In the genomic region with DNA sequence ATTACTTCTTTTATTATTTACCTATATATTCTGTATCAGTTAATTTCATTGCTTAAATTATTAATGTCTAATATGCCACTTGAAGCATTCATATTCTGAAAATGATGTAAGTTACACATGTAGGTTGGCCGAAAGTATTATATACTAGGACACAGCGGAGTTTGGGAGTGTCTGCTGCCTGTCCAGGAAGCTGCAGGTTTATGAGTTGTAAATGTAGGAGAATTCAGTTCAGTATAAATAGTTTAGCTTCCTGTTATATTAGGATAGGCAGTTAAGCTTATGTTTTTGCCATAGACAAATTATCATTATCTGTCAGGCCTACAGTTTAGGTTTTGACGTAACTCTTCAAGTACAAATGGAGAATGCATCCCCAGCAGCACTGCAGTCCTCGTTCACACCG, we compare ENCODE assay signal across 11 cellular contexts. TPM values are rescaled to one million over a fixed set of nuclear protein-coding genes. Genes with fewer than 3 reads are reported as not detected.
A peak's percentile ranks its signal among the peaks of the same experiment; 100 is the strongest.
DNase-seq lines count a peak whose midpoint lies in the region; ATAC-seq and TF ChIP-seq lines count a peak whose summit lies in the region.
"Had no signal": no experiment of that assay in that cellular context is flagged by ENCODE, and none has a peak within 500 bp of the region (broad histone marks: within the 10 kb centered on the region; RNA-seq: fewer than 3 reads in every experiment).

No MANE protein-coding gene starts in this region.

- H3K4me3 ChIP-seq in HCT116 (replicated peaks in 1 of 2; ENCODE audit: low read depth in 1 of 2, low read length in 2 of 2) (peak overlapping the region; percentile 10 to 50; a peak in 2 of 4 replicates), choroid plexus epithelial cell (ENCODE audit: low read depth, low read length) (peak overlapping the region; percentile 5), skeletal muscle satellite cell (ENCODE audit: low read length) (no peak overlapping the region)
- H3K4me3 ChIP-seq: coronary artery had no signal

- H3K9me3 Mint-ChIP-seq in activated CD4-positive, alpha-beta T cell treated with anti-CD3 and anti-CD28 coated beads, Interleukin-2, amount 10 ng/mL, durations not matched to agents 7 days and 5 days: no peaks in the 10 kb centered on the region
- H3K9me3 Mint-ChIP-seq: type B pancreatic cell had no signal

- H3K36me3 ChIP-seq in HCT116 (ENCODE audit: control insufficient read depth in 1 of 2, insufficient read depth in 2 of 2, low read length in 2 of 2): no peaks in the 10 kb centered on the region
- H3K36me3 ChIP-seq in skeletal muscle satellite cell (ENCODE audit: insufficient read depth, low read length): no peaks in the 10 kb centered on the region

- H3K4me1 ChIP-seq in HCT116 (ENCODE audit: control insufficient read depth in 1 of 2, insufficient read depth in 2 of 2, low read length in 2 of 2) (peaks cover 13 to 32% of the 10 kb centered on the region in 2 experiments), skeletal muscle satellite cell (ENCODE audit: control insufficient read depth, insufficient read depth, low read length) (no peaks in the 10 kb centered on the region)

- H3K27me3 Mint-ChIP-seq in activated CD4-positive, alpha-beta T cell treated with anti-CD3 and anti-CD28 coated beads, Interleukin-2, amount 10 ng/mL, durations not matched to agents 7 days and 5 days: peaks cover 7% of the 10 kb centered on the region

- H3K4me2 ChIP-seq in HCT116 (ENCODE audit: low read length): peak overlapping the region; percentile 88
- H3K4me2 ChIP-seq in skeletal muscle satellite cell (ENCODE audit: low read length): peak overlapping the region; percentile 52

- H3K9me2 ChIP-seq in HCT116 (ENCODE audit: insufficient read depth): no peaks in the 10 kb centered on the region

- no peak for ATAC-seq in HCT116
- ATAC-seq in GM21717 (IDR thresholded peaks at IDR 0.05; ENCODE audit: unreplicated experiment): no peak
- no peak for ATAC-seq in left ventricle myocardium superior
- ATAC-seq in GM19455 (IDR thresholded peaks at IDR 0.05; ENCODE audit: unreplicated experiment): no peak

- TF ChIP-seq CTCF in HCT116 (IDR thresholded peaks at IDR 0.05 in 2 of 3, conservative IDR thresholded peaks at IDR 0.05 in 1 of 3; ENCODE audit: borderline replicate concordance in 1 of 3, insufficient read depth in 1 of 3, low read depth in 2 of 3, low read length in 2 of 3) (no peak), choroid plexus epithelial cell (conservative IDR thresholded peaks at IDR 0.05; ENCODE audit: low read depth, low read length) (no peak)

- no peaks in the 10 kb centered on the region for H3K79me2 ChIP-seq in HCT116 (ENCODE audit: insufficient read depth, low read length)

- peak overlapping the region; percentile 100 for H2AFZ ChIP-seq in HCT116 (ENCODE audit: low read depth, low read length, poor library complexity, severe bottlenecking)

- CTCF ChIA-PET in activated CD4-positive, alpha-beta T cell treated with anti-CD3 and anti-CD28 coated beads, Interleukin-2, amount 10 ng/mL, durations not matched to agents 7 days and 5 days (lab: Charles Lee): interaction anchor here (0.7 to 5.1 kb wide), 12 partner anchors 9 to 192 kb away, joined by 3 to 38 read pairs (median 6); a partner anchor contains a TSS
- CTCF ChIA-PET in HCT116 (lab: Charles Lee): interaction anchor here (1.0 to 2.6 kb wide), 9 partner anchors 8 to 408 kb away, joined by 3 to 16 read pairs (median 7); a partner anchor contains a TSS

- peak overlapping the region; percentile 23; the same call in 1 of the 2 replicates for H3K9ac ChIP-seq in HCT116 (ENCODE audit: low read length)
- H3K9ac ChIP-seq in skeletal muscle satellite cell (ENCODE audit: low read depth, low read length): no peak overlapping the region

- DNase-seq in activated CD4-positive, alpha-beta T cell treated with anti-CD3 and anti-CD28 coated beads, Interleukin-2, amount 10 ng/mL, durations not matched to agents 7 days and 5 days: no peak
- no peak for DNase-seq in activated CD4-positive, alpha-beta T cell treated with anti-CD3 and anti-CD28 coated beads for 1 hour
- no peak for DNase-seq in HCT116 (ENCODE audit: low read depth, low spot score)
- DNase-seq in choroid plexus epithelial cell (ENCODE audit: low read depth): no peak
- no peak for DNase-seq in left ventricle myocardium superior

- H3K9me3 ChIP-seq in HCT116 (ENCODE audit: control insufficient read depth in 1 of 2, insufficient read depth in 1 of 2, low read depth in 1 of 2, low read length in 2 of 2) (no peaks in the 10 kb centered on the region), skeletal muscle satellite cell (replicated peaks; ENCODE audit: low read length) (no peaks in the 10 kb centered on the region)

- POLR2A ChIA-PET in activated CD4-positive, alpha-beta T cell treated with anti-CD3 and anti-CD28 coated beads, Interleukin-2, amount 10 ng/mL, durations not matched to agents 7 days and 5 days (lab: Charles Lee): no interaction called here
- POLR2A ChIA-PET in HCT116 (lab: Charles Lee): no interaction called here

- no peak for TF ChIP-seq RAD21 in HCT116 (IDR thresholded peaks at IDR 0.05; ENCODE audit: low read depth)

- H4K20me1 ChIP-seq in HCT116 (ENCODE audit: insufficient read depth): no peaks in the 10 kb centered on the region

- BruUV-seq in HCT116 (replicated peaks; lab: Mats Ljungman, UMichigan): no TSS peak

- intact Hi-C loops in HCT116 (cut with micrococcal nuclease): loop anchor here (1.0 to 10.0 kb wide), 6 partner anchors 17 to 401 kb away; a partner anchor contains a TSS
- intact Hi-C loops in left ventricle myocardium superior (cut with micrococcal nuclease): no loop called here

- H3K36me3 Mint-ChIP-seq in activated CD4-positive, alpha-beta T cell treated with anti-CD3 and anti-CD28 coated beads, Interleukin-2, amount 10 ng/mL, durations not matched to agents 7 days and 5 days (ENCODE audit: low read depth): peaks cover 6% of the 10 kb centered on the region
- H3K36me3 Mint-ChIP-seq: naive B cell had no signal

- RAD21 ChIA-PET in HCT116 (lab: Charles Lee; ENCODE audit: low non-redundant PET in 1 of 2, low total read pairs in 2 of 2, uncharacterized antibody in 2 of 2, unreplicated experiment in 2 of 2): interaction anchor here in 1 of 2 experiments (1.6 kb wide), 1 partner anchor 16 kb away, joined by 3 read pairs; no protein-coding TSS in a partner anchor

- no peaks in the 10 kb centered on the region for H3K27me3 ChIP-seq in HCT116 (ENCODE audit: insufficient read depth, low read length)
- H3K27me3 ChIP-seq in skeletal muscle satellite cell (ENCODE audit: control insufficient read depth, insufficient read depth, low read length): no peaks in the 10 kb centered on the region

- H3K4me1 Mint-ChIP-seq in activated CD4-positive, alpha-beta T cell treated with anti-CD3 and anti-CD28 coated beads, Interleukin-2, amount 10 ng/mL, durations not matched to agents 7 days and 5 days: peaks cover 12% of the 10 kb centered on the region

- H3K27ac ChIP-seq in HCT116 (ENCODE audit: low read depth, low read length): no peak overlapping the region
- H3K27ac ChIP-seq: coronary artery had no signal

- peak overlapping the region; percentile 29 for H3K4me3 Mint-ChIP-seq in activated CD4-positive, alpha-beta T cell treated with anti-CD3 and anti-CD28 coated beads, Interleukin-2, amount 10 ng/mL, durations not matched to agents 7 days and 5 days
- H3K4me3 Mint-ChIP-seq: type B pancreatic cell had no signal

- no peak overlapping the region for H3K27ac Mint-ChIP-seq in activated CD4-positive, alpha-beta T cell treated with anti-CD3 and anti-CD28 coated beads, Interleukin-2, amount 10 ng/mL, durations not matched to agents 7 days and 5 days
- H3K27ac Mint-ChIP-seq: type B pancreatic cell had no signal

- TF ChIP-seq POLR2A in HCT116 (IDR thresholded peaks at IDR 0.05; ENCODE audit: borderline replicate concordance, extremely low read depth, insufficient read depth, insufficient read length): no peak

TF ChIP-seq in HCT116, 20 proteins besides CTCF, POLR2A, EP300 and RAD21:
- TF ChIP-seq EZH2 (IDR thresholded peaks at IDR 0.05): no peak

RNA-seq across cellular contexts. Expression of a gene that starts 18.9 kb away (rescaled TPM):
- total RNA-seq in activated CD4-positive, alpha-beta T cell treated with anti-CD3 and anti-CD28 coated beads, Interleukin-2, amount 10 ng/mL, durations not matched to agents 7 days and 5 days: 10 to 100 TPM; 23.9 to 27.7 TPM
- total RNA-seq in HCT116 (2021; ENCODE audit: unreplicated experiment) (15.0 TPM), left ventricle myocardium superior (13.4 TPM)
- 4.4 and 9.6 TPM in 2 replicates for polyA plus RNA-seq in HCT116 (2012)
- 9.1 and 9.2 TPM in 2 replicates for total RNA-seq in skeletal muscle satellite cell (2012; rRNA removed)
